Comparison of ENCODE assay signal across 1 cellular context in the genomic region with DNA sequence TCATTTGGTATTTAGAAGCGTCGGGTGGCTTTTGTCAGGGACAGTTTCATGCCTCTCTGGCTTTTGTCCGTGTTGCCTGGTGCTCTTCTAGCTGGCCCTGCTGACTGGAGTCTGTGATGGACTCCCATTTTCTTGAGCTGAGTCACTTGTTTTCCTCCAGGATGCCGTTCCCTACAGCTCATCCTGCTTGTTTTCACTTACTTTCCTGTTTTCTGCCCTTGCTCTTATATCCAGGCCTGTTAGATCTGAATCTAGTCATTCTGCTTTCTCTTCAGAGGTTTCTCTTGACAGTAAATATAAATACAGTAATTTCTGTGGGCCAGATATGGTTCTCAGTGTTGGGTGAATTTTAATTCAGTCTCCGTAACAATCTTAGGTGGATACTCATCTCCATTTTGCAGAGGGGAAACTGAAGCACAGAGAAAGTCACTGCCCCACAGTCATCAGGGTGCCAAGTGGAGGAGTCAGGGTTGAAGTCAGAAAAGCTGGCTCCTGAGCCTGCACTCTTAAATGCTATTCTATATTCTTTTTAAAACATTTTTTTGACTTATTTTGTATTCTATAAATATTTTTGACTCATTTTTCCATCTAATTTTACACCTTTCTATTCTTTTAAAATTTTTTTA.
TF ChIP-seq lines count a peak whose summit lies in the region.

No MANE protein-coding gene starts in this region.

TF ChIP-seq in GM23338, 12 proteins besides CTCF, POLR2A, EP300 and RAD21 (continued from another document):
- TF ChIP-seq, protein P1, sequence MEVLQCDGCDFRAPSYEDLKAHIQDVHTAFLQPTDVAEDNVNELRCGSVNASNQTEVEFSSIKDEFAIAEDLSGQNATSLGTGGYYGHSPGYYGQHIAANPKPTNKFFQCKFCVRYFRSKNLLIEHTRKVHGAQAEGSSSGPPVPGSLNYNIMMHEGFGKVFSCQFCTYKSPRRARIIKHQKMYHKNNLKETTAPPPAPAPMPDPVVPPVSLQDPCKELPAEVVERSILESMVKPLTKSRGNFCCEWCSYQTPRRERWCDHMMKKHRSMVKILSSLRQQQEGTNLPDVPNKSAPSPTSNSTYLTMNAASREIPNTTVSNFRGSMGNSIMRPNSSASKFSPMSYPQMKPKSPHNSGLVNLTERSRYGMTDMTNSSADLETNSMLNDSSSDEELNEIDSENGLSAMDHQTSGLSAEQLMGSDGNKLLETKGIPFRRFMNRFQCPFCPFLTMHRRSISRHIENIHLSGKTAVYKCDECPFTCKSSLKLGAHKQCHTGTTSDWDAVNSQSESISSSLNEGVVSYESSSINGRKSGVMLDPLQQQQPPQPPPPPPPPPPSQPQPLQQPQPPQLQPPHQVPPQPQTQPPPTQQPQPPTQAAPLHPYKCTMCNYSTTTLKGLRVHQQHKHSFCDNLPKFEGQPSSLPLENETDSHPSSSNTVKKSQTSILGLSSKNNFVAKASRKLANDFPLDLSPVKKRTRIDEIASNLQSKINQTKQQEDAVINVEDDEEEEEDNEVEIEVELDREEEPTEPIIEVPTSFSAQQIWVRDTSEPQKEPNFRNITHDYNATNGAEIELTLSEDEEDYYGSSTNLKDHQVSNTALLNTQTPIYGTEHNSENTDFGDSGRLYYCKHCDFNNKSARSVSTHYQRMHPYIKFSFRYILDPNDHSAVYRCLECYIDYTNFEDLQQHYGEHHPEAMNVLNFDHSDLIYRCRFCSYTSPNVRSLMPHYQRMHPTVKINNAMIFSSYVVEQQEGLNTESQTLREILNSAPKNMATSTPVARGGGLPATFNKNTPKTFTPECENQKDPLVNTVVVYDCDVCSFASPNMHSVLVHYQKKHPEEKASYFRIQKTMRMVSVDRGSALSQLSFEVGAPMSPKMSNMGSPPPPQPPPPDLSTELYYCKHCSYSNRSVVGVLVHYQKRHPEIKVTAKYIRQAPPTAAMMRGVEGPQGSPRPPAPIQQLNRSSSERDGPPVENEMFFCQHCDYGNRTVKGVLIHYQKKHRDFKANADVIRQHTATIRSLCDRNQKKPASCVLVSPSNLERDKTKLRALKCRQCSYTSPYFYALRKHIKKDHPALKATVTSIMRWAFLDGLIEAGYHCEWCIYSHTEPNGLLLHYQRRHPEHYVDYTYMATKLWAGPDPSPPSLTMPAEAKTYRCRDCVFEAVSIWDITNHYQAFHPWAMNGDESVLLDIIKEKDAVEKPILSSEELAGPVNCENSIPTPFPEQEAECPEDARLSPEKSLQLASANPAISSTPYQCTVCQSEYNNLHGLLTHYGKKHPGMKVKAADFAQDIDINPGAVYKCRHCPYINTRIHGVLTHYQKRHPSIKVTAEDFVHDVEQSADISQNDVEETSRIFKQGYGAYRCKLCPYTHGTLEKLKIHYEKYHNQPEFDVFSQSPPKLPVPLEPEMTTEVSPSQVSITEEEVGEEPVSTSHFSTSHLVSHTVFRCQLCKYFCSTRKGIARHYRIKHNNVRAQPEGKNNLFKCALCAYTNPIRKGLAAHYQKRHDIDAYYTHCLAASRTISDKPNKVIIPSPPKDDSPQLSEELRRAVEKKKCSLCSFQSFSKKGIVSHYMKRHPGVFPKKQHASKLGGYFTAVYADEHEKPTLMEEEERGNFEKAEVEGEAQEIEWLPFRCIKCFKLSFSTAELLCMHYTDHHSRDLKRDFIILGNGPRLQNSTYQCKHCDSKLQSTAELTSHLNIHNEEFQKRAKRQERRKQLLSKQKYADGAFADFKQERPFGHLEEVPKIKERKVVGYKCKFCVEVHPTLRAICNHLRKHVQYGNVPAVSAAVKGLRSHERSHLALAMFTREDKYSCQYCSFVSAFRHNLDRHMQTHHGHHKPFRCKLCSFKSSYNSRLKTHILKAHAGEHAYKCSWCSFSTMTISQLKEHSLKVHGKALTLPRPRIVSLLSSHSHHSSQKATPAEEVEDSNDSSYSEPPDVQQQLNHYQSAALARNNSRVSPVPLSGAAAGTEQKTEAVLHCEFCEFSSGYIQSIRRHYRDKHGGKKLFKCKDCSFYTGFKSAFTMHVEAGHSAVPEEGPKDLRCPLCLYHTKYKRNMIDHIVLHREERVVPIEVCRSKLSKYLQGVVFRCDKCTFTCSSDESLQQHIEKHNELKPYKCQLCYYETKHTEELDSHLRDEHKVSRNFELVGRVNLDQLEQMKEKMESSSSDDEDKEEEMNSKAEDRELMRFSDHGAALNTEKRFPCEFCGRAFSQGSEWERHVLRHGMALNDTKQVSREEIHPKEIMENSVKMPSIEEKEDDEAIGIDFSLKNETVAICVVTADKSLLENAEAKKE (CRISPR knock-in tag; IDR thresholded peaks at IDR 0.05), result no peak
- TF ChIP-seq NANOG (IDR thresholded peaks at IDR 0.05; ENCODE audit: borderline replicate concordance) (no peak), CREB1 (CRISPR knock-in tag; IDR thresholded peaks at IDR 0.05; ENCODE audit: low read depth) (no peak)
- TF ChIP-seq, protein P2, sequence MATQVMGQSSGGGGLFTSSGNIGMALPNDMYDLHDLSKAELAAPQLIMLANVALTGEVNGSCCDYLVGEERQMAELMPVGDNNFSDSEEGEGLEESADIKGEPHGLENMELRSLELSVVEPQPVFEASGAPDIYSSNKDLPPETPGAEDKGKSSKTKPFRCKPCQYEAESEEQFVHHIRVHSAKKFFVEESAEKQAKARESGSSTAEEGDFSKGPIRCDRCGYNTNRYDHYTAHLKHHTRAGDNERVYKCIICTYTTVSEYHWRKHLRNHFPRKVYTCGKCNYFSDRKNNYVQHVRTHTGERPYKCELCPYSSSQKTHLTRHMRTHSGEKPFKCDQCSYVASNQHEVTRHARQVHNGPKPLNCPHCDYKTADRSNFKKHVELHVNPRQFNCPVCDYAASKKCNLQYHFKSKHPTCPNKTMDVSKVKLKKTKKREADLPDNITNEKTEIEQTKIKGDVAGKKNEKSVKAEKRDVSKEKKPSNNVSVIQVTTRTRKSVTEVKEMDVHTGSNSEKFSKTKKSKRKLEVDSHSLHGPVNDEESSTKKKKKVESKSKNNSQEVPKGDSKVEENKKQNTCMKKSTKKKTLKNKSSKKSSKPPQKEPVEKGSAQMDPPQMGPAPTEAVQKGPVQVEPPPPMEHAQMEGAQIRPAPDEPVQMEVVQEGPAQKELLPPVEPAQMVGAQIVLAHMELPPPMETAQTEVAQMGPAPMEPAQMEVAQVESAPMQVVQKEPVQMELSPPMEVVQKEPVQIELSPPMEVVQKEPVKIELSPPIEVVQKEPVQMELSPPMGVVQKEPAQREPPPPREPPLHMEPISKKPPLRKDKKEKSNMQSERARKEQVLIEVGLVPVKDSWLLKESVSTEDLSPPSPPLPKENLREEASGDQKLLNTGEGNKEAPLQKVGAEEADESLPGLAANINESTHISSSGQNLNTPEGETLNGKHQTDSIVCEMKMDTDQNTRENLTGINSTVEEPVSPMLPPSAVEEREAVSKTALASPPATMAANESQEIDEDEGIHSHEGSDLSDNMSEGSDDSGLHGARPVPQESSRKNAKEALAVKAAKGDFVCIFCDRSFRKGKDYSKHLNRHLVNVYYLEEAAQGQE (IDR thresholded peaks at IDR 0.05; ENCODE audit: unreplicated experiment), result no peak
